ENCODE assay signal across 25 cellular contexts in genomic region chr3:102000620-102001209, GRCh38.
DNase-seq lines count a peak whose midpoint lies in the region; ATAC-seq and TF ChIP-seq lines count a peak whose summit lies in the region.
"Had no signal": no experiment of that assay in that cellular context is flagged by ENCODE, and none has a peak within 500 bp of the region (broad histone marks: within the 10 kb centered on the region; RNA-seq: fewer than 3 reads in every experiment).

No MANE protein-coding gene starts in this region.

- no peak overlapping the region for H3K27ac Mint-ChIP-seq in stimulated activated naive B cell treated with anti-CD40 and anti-IgM and Interleukin-4, amounts not matched to agents 10 μg/mL and 1 μg/mL and 100 μg/mL, for 72 hours
- no peak overlapping the region for H3K27ac Mint-ChIP-seq in T-helper 17 cell
- H3K27ac Mint-ChIP-seq: IgD-negative memory B cell had no signal

- ATAC-seq in GM19351 (IDR thresholded peaks at IDR 0.05; ENCODE audit: unreplicated experiment) (peak; percentile 33), IMR-90 (ENCODE audit: low read depth) (no peak), T-helper 17 cell (no peak)
- ATAC-seq in stimulated activated naive B cell treated with anti-CD40 and anti-IgM and Interleukin-4, amounts not matched to agents 10 μg/mL and 1 μg/mL and 100 μg/mL, for 72 hours (replicated peaks): peak; percentile 25 to 45

- no peaks in the 10 kb centered on the region for H3K27me3 Mint-ChIP-seq in stimulated activated naive B cell treated with anti-CD40 and anti-IgM and Interleukin-4, amounts not matched to agents 10 μg/mL and 1 μg/mL and 100 μg/mL, for 72 hours
- peaks cover 5% of the 10 kb centered on the region for H3K27me3 Mint-ChIP-seq in T-helper 17 cell

- H3K14ac ChIP-seq in IMR-90 (replicated peaks; ENCODE audit: low read depth, low read length): 0 out of 2 replicates have a peak overlapping the region, but pooled peaks have one; percentile 6

- no peak overlapping the region for H3K56ac ChIP-seq in IMR-90 (ENCODE audit: extremely low read depth, insufficient read depth, low read length)

- H3K36me3 ChIP-seq in IMR-90 (ENCODE audit: control insufficient read depth, insufficient read depth, low read length): no peaks in the 10 kb centered on the region
- H3K36me3 ChIP-seq: BLaER1 treated with 17β-estradiol and CSF1 and Interleukin-3, amounts not matched to agents 10 nM and 100 nM; HAP-1 had no signal

- H4K8ac ChIP-seq in IMR-90 (ENCODE audit: low read depth in 2 of 2, low read length in 2 of 2): no peak overlapping the region

- intact Hi-C loops in IMR-90 (cut with micrococcal nuclease): no loop called here

- no peak overlapping the region for H3K4me2 ChIP-seq in IMR-90 (ENCODE audit: low read depth, low read length)
- H3K4me2 ChIP-seq: SK-N-SH had no signal

- no peak overlapping the region for H3K27ac ChIP-seq in IMR-90 (ENCODE audit: insufficient read depth, low read length)
- H3K27ac ChIP-seq: BLaER1 treated with 17β-estradiol and CSF1 and Interleukin-3, amounts not matched to agents 10 nM and 100 nM; HL-60 had no signal

- H2BK20ac ChIP-seq in IMR-90 (ENCODE audit: low read depth, low read length): no peak overlapping the region

- no peak overlapping the region for H2AK5ac ChIP-seq in IMR-90 (ENCODE audit: low read depth, low read length)

- no peak for TF ChIP-seq POLR2A in IMR-90 (IDR thresholded peaks at IDR 0.05; ENCODE audit: low read depth, low read length)

- no peak overlapping the region for H3K4ac ChIP-seq in IMR-90 (ENCODE audit: low read depth, low read length)

- peaks cover 7 to 9% of the 10 kb centered on the region in 2 donors for H3K36me3 Mint-ChIP-seq in stimulated activated naive B cell treated with anti-CD40 and anti-IgM and Interleukin-4, amounts not matched to agents 10 μg/mL and 1 μg/mL and 100 μg/mL, for 72 hours
- no peaks in the 10 kb centered on the region for H3K36me3 Mint-ChIP-seq in T-helper 17 cell (ENCODE audit: low read depth)
- H3K36me3 Mint-ChIP-seq: IgD-negative memory B cell had no signal

- H3K9me1 ChIP-seq in IMR-90 (ENCODE audit: insufficient read depth, low read length): no peaks in the 10 kb centered on the region

- no peak overlapping the region for H2BK15ac ChIP-seq in IMR-90 (ENCODE audit: low read depth, low read length)

- H2BK120ac ChIP-seq in IMR-90 (ENCODE audit: low read depth, low read length): no peak overlapping the region

- in situ Hi-C loops in IMR-90 (cut with MboI; ENCODE audit: low sequenced_read_pairs): no loop called here

- no peaks in the 10 kb centered on the region for H3K27me3 ChIP-seq in IMR-90 (ENCODE audit: control insufficient read depth, insufficient read depth, low read length)
- H3K27me3 ChIP-seq: BLaER1 treated with 17β-estradiol and CSF1 and Interleukin-3, amounts not matched to agents 10 nM and 100 nM had no signal

- no peak overlapping the region for H3K23ac ChIP-seq in IMR-90 (ENCODE audit: low read depth, low read length)

- TF ChIP-seq CTCF in IMR-90 (conservative IDR thresholded peaks at IDR 0.05; ENCODE audit: low read depth, low read length) (no peak), epithelial cell of esophagus (IDR thresholded peaks at IDR 0.05; ENCODE audit: insufficient read depth, low read depth, low read length, missing control alignments) (no peak)

- H4K20me1 ChIP-seq in IMR-90 (ENCODE audit: insufficient read depth, low read length): no peaks in the 10 kb centered on the region
- H4K20me1 ChIP-seq: BLaER1 treated with 17β-estradiol and CSF1 and Interleukin-3, amounts not matched to agents 10 nM and 100 nM had no signal

- no peak overlapping the region for H3K4me3 ChIP-seq in IMR-90 (ENCODE audit: insufficient read depth, low read depth, low read length)
- H3K4me3 ChIP-seq in epithelial cell of esophagus (ENCODE audit: low read length): no peak overlapping the region
- H3K4me3 ChIP-seq: BLaER1 treated with 17β-estradiol and CSF1 and Interleukin-3, amounts not matched to agents 10 nM and 100 nM; HAP-1 had no signal

- peaks cover 40 to 62% of the 10 kb centered on the region in 2 donors for H3K4me1 Mint-ChIP-seq in stimulated activated naive B cell treated with anti-CD40 and anti-IgM and Interleukin-4, amounts not matched to agents 10 μg/mL and 1 μg/mL and 100 μg/mL, for 72 hours
- no peaks in the 10 kb centered on the region for H3K4me1 Mint-ChIP-seq in T-helper 17 cell

- no peak overlapping the region for H3K4me3 Mint-ChIP-seq in stimulated activated naive B cell treated with anti-CD40 and anti-IgM and Interleukin-4, amounts not matched to agents 10 μg/mL and 1 μg/mL and 100 μg/mL, for 72 hours
- no peak overlapping the region for H3K4me3 Mint-ChIP-seq in T-helper 17 cell
- H3K4me3 Mint-ChIP-seq: CD8-positive, alpha-beta memory T cell; IgD-negative memory B cell had no signal

- no peak overlapping the region for H2AFZ ChIP-seq in IMR-90 (replicated peaks; ENCODE audit: low read length, poor library complexity)

- no peak overlapping the region for H3K9ac ChIP-seq in IMR-90 (ENCODE audit: low read depth, low read length)
- H3K9ac ChIP-seq: BLaER1 treated with 17β-estradiol and CSF1 and Interleukin-3, amounts not matched to agents 10 nM and 100 nM; SK-N-SH had no signal

- no peak for TF ChIP-seq RAD21 in IMR-90 (IDR thresholded peaks at IDR 0.05; ENCODE audit: low read length)

- no peak overlapping the region for H4K91ac ChIP-seq in IMR-90 (ENCODE audit: insufficient read depth, low read depth, low read length)

- H3K79me1 ChIP-seq in IMR-90 (ENCODE audit: low read depth in 1 of 2, low read length in 2 of 2): no peaks in the 10 kb centered on the region

- POLR2A ChIA-PET in IMR-90 (lab: Charles Lee; ENCODE audit: unreplicated experiment): no interaction called here

- CTCF ChIA-PET in IMR-90 (lab: Yijun Ruan, JAX): no interaction called here

- H3K4me1 ChIP-seq in IMR-90 (ENCODE audit: control insufficient read depth, insufficient read depth, low read length): peaks cover 5% of the 10 kb centered on the region; the same call in 1 of the 2 replicates
- H3K4me1 ChIP-seq: HAP-1 had no signal

- H3K9me3 ChIP-seq in IMR-90 (ENCODE audit: control insufficient read depth, insufficient read depth, low read length): no peaks in the 10 kb centered on the region
- no peaks in the 10 kb centered on the region for H3K9me3 ChIP-seq in T-helper 17 cell (ENCODE audit: control insufficient read depth, low read length, poor library complexity, severe bottlenecking)
- H3K9me3 ChIP-seq: HAP-1, SK-N-SH had no signal

- DNase-seq in IMR-90: no peak
- DNase-seq in epithelial cell of esophagus (ENCODE audit: low read depth): peak; percentile 14
- DNase-seq in stimulated activated naive B cell treated with anti-CD40 and anti-IgM and Interleukin-4, amounts not matched to agents 10 μg/mL and 1 μg/mL and 100 μg/mL, for 72 hours: no peak
- DNase-seq in GM19238 (ENCODE audit: insufficient read length, low spot score): no peak
- DNase-seq in germinal center (ENCODE audit: low spot score): no peak
- DNase-seq in T-helper 17 cell: no peak
- DNase-seq in NOMO-1 (lab: John Stamatoyannopoulos, UW; ENCODE audit: unreplicated experiment in 2 of 2): no peak
- DNase-seq: CD8-positive, alpha-beta memory T cell; DMS53; Karpas-422; NCI-H1048; NCI-H146; NCI-H2029 treated with DMSO at 0.1 percent for 48 hours; NCI-H2171; NCI-H446 treated with DMSO at 0.1 percent for 48 hours; OCI-M1; RPMI8226; SHP77 treated with DMSO at 0.1 percent for 48 hours; SK-N-SH; T-helper 1 cell had no signal

- BruUV-seq in IMR-90 (replicated peaks; lab: Mats Ljungman, UMichigan): no TSS peak

- no peak overlapping the region for H2BK5ac ChIP-seq in IMR-90 (ENCODE audit: low read depth, low read length, poor library complexity, severe bottlenecking)

- H3K9me3 Mint-ChIP-seq in stimulated activated naive B cell treated with anti-CD40 and anti-IgM and Interleukin-4, amounts not matched to agents 10 μg/mL and 1 μg/mL and 100 μg/mL, for 72 hours: peaks cover 0 to 3% of the 10 kb centered on the region in 2 donors
- H3K9me3 Mint-ChIP-seq: CD8-positive, alpha-beta memory T cell; IgD-negative memory B cell had no signal

- no peak overlapping the region for H3K18ac ChIP-seq in IMR-90 (ENCODE audit: low read depth, low read length)

- no peak overlapping the region for H4K5ac ChIP-seq in IMR-90 (ENCODE audit: low read depth, low read length)

- no CpG with 5 or more reads among the region's 3 CpGs for WGBS in IMR-90 (ENCODE audit: extremely low coverage in 2 of 2, insufficient read length in 1 of 2), 2 experiments

- no peak overlapping the region for H2AK9ac ChIP-seq in IMR-90 (replicated peaks; ENCODE audit: low read depth, low read length, poor library complexity)

- dilution Hi-C loops in IMR-90 (cut with HindIII; ENCODE audit: low sequenced_read_pairs, unreplicated experiment): no loop called here

TF ChIP-seq in IMR-90, 13 proteins besides CTCF, POLR2A, EP300 and RAD21:
- no peak for TF ChIP-seq SMC3 (IDR thresholded peaks at IDR 0.05; ENCODE audit: low read depth, low read length)

Comparison
In these comparisons a context has a peak if more than half of its experiments do, and no peak if none do; other contexts are left out.
1. ATAC-seq: peak in GM19351 (single experiment) and stimulated activated naive B cell treated with anti-CD40 and anti-IgM and Interleukin-4, amounts not matched to agents 10 μg/mL and 1 μg/mL and 100 μg/mL, for 72 hours (2 of 2); none in IMR-90 (single experiment) and T-helper 17 cell (single experiment).